ENCODE assay signal across 1 cellular context in genomic region chr3:32557640-32558352, GRCh38.
TF ChIP-seq lines count a peak whose summit lies in the region.

No MANE protein-coding gene starts in this region.

TF ChIP-seq in HepG2, 621 proteins besides CTCF, POLR2A, EP300 and RAD21 (continued from another document and continues in another):
- TF ChIP-seq ZNF275 (CRISPR knock-in tag; IDR thresholded peaks at IDR 0.05; ENCODE audit: borderline replicate concordance) (no peak), ZNF207 (IDR thresholded peaks at IDR 0.05; ENCODE audit: borderline replicate concordance) (no peak), ZNF224 (CRISPR knock-in tag; IDR thresholded peaks at IDR 0.05) (no peak), NR0B2 (CRISPR knock-in tag; IDR thresholded peaks at IDR 0.05) (no peak), EHMT2 (IDR thresholded peaks at IDR 0.05; ENCODE audit: borderline replicate concordance, low read depth, low read length) (no peak), KMT2B (CRISPR knock-in tag; IDR thresholded peaks at IDR 0.05) (no peak; the same call in 1 of the 2 replicates), ZFP36 (IDR thresholded peaks at IDR 0.05; ENCODE audit: borderline replicate concordance, low read depth, low read length, partially characterized antibody) (no peak), ZNF510 (CRISPR knock-in tag; IDR thresholded peaks at IDR 0.05; ENCODE audit: low read depth) (no peak), ZFAT (CRISPR knock-in tag; conservative IDR thresholded peaks at IDR 0.05) (no peak), NR2F1 (CRISPR knock-in tag; IDR thresholded peaks at IDR 0.05) (no peak), SMYD3 (CRISPR knock-in tag; IDR thresholded peaks at IDR 0.05) (no peak), ZBTB3 (CRISPR knock-in tag; IDR thresholded peaks at IDR 0.05; ENCODE audit: borderline replicate concordance, low read depth) (no peak), ZNF124 (CRISPR knock-in tag; IDR thresholded peaks at IDR 0.05) (0 out of 2 replicates have a peak, but pooled peaks have one; percentile 69), ZSCAN22 (CRISPR knock-in tag; IDR thresholded peaks at IDR 0.05) (no peak), ZNF121 (CRISPR knock-in tag; IDR thresholded peaks at IDR 0.05) (peak; percentile 64; the same call in 1 of the 2 replicates), ZNF292 (CRISPR knock-in tag; IDR thresholded peaks at IDR 0.05; ENCODE audit: borderline replicate concordance, low read depth) (no peak), ZNF740 (CRISPR knock-in tag; IDR thresholded peaks at IDR 0.05) (no peak), FOXA1 (IDR thresholded peaks at IDR 0.05) (0 out of 2 replicates have a peak, but pooled peaks have one; percentile 46), FOXA1 (CRISPR knock-in tag; IDR thresholded peaks at IDR 0.05) (peak; percentile 99), RNF2 (conservative IDR thresholded peaks at IDR 0.05; ENCODE audit: low read depth) (no peak), ZNF230 (CRISPR knock-in tag; IDR thresholded peaks at IDR 0.05) (no peak), NFIC (IDR thresholded peaks at IDR 0.05; ENCODE audit: low read length) (0 out of 2 replicates have a peak, but pooled peaks have one; percentile 31), ZNF770 (CRISPR knock-in tag; IDR thresholded peaks at IDR 0.05) (peak; percentile 81), ZNF713 (CRISPR knock-in tag; IDR thresholded peaks at IDR 0.05) (no peak), ELF3 (CRISPR knock-in tag; IDR thresholded peaks at IDR 0.05) (peak; percentile 78), IRX3 (CRISPR knock-in tag; IDR thresholded peaks at IDR 0.05; ENCODE audit: borderline replicate concordance, low read depth) (no peak)
- TF ChIP-seq, protein P1, sequence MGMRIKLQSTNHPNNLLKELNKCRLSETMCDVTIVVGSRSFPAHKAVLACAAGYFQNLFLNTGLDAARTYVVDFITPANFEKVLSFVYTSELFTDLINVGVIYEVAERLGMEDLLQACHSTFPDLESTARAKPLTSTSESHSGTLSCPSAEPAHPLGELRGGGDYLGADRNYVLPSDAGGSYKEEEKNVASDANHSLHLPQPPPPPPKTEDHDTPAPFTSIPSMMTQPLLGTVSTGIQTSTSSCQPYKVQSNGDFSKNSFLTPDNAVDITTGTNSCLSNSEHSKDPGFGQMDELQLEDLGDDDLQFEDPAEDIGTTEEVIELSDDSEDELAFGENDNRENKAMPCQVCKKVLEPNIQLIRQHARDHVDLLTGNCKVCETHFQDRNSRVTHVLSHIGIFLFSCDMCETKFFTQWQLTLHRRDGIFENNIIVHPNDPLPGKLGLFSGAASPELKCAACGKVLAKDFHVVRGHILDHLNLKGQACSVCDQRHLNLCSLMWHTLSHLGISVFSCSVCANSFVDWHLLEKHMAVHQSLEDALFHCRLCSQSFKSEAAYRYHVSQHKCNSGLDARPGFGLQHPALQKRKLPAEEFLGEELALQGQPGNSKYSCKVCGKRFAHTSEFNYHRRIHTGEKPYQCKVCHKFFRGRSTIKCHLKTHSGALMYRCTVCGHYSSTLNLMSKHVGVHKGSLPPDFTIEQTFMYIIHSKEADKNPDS (CRISPR knock-in tag; IDR thresholded peaks at IDR 0.05), result no peak
- TF ChIP-seq, protein P2, sequence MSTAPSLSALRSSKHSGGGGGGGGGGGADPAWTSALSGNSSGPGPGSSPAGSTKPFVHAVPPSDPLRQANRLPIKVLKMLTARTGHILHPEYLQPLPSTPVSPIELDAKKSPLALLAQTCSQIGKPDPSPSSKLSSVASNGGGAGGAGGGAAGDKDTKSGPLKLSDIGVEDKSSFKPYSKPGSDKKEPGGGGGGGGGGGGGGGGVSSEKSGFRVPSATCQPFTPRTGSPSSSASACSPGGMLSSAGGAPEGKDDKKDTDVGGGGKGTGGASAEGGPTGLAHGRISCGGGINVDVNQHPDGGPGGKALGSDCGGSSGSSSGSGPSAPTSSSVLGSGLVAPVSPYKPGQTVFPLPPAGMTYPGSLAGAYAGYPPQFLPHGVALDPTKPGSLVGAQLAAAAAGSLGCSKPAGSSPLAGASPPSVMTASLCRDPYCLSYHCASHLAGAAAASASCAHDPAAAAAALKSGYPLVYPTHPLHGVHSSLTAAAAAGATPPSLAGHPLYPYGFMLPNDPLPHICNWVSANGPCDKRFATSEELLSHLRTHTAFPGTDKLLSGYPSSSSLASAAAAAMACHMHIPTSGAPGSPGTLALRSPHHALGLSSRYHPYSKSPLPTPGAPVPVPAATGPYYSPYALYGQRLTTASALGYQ (CRISPR knock-in tag; IDR thresholded peaks at IDR 0.05), result 0 out of 2 replicates have a peak, but pooled peaks have one; percentile 27
- TF ChIP-seq, protein P3, sequence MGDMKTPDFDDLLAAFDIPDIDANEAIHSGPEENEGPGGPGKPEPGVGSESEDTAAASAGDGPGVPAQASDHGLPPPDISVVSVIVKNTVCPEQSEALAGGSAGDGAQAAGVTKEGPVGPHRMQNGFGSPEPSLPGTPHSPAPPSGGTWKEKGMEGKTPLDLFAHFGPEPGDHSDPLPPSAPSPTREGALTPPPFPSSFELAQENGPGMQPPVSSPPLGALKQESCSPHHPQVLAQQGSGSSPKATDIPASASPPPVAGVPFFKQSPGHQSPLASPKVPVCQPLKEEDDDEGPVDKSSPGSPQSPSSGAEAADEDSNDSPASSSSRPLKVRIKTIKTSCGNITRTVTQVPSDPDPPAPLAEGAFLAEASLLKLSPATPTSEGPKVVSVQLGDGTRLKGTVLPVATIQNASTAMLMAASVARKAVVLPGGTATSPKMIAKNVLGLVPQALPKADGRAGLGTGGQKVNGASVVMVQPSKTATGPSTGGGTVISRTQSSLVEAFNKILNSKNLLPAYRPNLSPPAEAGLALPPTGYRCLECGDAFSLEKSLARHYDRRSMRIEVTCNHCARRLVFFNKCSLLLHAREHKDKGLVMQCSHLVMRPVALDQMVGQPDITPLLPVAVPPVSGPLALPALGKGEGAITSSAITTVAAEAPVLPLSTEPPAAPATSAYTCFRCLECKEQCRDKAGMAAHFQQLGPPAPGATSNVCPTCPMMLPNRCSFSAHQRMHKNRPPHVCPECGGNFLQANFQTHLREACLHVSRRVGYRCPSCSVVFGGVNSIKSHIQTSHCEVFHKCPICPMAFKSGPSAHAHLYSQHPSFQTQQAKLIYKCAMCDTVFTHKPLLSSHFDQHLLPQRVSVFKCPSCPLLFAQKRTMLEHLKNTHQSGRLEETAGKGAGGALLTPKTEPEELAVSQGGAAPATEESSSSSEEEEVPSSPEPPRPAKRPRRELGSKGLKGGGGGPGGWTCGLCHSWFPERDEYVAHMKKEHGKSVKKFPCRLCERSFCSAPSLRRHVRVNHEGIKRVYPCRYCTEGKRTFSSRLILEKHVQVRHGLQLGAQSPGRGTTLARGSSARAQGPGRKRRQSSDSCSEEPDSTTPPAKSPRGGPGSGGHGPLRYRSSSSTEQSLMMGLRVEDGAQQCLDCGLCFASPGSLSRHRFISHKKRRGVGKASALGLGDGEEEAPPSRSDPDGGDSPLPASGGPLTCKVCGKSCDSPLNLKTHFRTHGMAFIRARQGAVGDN (CRISPR knock-in tag; IDR thresholded peaks at IDR 0.05), result no peak
- TF ChIP-seq, protein P4, sequence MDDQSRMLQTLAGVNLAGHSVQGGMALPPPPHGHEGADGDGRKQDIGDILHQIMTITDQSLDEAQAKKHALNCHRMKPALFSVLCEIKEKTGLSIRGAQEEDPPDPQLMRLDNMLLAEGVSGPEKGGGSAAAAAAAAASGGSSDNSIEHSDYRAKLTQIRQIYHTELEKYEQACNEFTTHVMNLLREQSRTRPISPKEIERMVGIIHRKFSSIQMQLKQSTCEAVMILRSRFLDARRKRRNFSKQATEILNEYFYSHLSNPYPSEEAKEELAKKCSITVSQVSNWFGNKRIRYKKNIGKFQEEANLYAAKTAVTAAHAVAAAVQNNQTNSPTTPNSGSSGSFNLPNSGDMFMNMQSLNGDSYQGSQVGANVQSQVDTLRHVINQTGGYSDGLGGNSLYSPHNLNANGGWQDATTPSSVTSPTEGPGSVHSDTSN (CRISPR knock-in tag; IDR thresholded peaks at IDR 0.05; ENCODE audit: borderline replicate concordance), result no peak
- TF ChIP-seq, protein P5, sequence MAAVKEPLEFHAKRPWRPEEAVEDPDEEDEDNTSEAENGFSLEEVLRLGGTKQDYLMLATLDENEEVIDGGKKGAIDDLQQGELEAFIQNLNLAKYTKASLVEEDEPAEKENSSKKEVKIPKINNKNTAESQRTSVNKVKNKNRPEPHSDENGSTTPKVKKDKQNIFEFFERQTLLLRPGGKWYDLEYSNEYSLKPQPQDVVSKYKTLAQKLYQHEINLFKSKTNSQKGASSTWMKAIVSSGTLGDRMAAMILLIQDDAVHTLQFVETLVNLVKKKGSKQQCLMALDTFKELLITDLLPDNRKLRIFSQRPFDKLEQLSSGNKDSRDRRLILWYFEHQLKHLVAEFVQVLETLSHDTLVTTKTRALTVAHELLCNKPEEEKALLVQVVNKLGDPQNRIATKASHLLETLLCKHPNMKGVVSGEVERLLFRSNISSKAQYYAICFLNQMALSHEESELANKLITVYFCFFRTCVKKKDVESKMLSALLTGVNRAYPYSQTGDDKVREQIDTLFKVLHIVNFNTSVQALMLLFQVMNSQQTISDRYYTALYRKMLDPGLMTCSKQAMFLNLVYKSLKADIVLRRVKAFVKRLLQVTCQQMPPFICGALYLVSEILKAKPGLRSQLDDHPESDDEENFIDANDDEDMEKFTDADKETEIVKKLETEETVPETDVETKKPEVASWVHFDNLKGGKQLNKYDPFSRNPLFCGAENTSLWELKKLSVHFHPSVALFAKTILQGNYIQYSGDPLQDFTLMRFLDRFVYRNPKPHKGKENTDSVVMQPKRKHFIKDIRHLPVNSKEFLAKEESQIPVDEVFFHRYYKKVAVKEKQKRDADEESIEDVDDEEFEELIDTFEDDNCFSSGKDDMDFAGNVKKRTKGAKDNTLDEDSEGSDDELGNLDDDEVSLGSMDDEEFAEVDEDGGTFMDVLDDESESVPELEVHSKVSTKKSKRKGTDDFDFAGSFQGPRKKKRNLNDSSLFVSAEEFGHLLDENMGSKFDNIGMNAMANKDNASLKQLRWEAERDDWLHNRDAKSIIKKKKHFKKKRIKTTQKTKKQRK (IDR thresholded peaks at IDR 0.05; ENCODE audit: low read length), result no peak
- TF ChIP-seq, protein P6, sequence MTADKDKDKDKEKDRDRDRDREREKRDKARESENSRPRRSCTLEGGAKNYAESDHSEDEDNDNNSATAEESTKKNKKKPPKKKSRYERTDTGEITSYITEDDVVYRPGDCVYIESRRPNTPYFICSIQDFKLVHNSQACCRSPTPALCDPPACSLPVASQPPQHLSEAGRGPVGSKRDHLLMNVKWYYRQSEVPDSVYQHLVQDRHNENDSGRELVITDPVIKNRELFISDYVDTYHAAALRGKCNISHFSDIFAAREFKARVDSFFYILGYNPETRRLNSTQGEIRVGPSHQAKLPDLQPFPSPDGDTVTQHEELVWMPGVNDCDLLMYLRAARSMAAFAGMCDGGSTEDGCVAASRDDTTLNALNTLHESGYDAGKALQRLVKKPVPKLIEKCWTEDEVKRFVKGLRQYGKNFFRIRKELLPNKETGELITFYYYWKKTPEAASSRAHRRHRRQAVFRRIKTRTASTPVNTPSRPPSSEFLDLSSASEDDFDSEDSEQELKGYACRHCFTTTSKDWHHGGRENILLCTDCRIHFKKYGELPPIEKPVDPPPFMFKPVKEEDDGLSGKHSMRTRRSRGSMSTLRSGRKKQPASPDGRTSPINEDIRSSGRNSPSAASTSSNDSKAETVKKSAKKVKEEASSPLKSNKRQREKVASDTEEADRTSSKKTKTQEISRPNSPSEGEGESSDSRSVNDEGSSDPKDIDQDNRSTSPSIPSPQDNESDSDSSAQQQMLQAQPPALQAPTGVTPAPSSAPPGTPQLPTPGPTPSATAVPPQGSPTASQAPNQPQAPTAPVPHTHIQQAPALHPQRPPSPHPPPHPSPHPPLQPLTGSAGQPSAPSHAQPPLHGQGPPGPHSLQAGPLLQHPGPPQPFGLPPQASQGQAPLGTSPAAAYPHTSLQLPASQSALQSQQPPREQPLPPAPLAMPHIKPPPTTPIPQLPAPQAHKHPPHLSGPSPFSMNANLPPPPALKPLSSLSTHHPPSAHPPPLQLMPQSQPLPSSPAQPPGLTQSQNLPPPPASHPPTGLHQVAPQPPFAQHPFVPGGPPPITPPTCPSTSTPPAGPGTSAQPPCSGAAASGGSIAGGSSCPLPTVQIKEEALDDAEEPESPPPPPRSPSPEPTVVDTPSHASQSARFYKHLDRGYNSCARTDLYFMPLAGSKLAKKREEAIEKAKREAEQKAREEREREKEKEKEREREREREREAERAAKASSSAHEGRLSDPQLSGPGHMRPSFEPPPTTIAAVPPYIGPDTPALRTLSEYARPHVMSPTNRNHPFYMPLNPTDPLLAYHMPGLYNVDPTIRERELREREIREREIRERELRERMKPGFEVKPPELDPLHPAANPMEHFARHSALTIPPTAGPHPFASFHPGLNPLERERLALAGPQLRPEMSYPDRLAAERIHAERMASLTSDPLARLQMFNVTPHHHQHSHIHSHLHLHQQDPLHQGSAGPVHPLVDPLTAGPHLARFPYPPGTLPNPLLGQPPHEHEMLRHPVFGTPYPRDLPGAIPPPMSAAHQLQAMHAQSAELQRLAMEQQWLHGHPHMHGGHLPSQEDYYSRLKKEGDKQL (CRISPR knock-in tag; IDR thresholded peaks at IDR 0.05; ENCODE audit: low read depth), result 0 out of 2 replicates have a peak, but pooled peaks have one; percentile 31
